Comparison of ENCODE assay signal across 8 cellular contexts in the genomic region with DNA sequence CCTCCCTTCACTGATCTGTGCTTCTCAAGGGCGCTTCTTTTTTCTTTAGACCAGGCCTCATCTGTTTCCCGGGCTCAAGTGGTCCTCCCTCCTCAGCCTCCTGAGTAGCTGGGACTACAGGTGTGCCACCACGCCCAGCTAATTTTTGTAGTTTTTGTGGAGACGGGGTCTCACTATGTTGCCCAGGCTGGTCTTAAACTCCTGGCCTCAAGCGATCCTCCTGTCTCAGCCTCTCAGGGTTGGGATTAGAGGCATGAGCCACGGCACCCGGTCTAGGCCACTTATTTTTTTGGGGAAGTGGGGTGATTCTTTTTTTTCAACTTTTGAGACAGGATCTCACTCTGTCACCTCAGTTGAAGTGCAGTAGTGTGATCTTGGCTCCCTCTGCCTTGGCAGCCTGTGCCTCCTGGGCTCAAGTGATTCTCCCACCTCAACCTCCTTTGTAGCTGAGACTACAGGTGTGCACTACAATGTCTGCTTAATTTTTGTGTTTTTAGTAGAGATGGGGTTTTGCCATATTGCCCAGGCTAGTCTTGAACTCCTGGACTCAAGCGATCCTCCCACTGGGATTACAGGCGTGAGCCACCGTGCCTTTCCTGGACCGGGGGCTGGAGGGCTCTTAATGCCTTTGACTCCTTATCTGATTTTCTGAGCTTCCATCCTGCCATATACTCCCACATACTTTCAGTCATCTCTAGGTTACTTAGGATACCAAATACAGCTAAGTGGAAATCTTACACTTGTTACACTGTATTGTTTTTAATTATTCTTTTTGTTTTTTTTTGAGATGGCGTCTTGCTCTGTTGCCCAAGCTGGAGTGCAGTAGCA. TPM values are rescaled to one million over a fixed set of nuclear protein-coding genes. Genes with fewer than 3 reads are reported as not detected.
DNase-seq lines count a peak whose midpoint lies in the region; TF ChIP-seq lines count a peak whose summit lies in the region.

No MANE protein-coding gene starts in this region.

- CTCF ChIA-PET in CD4-positive, alpha-beta memory T cell (lab: Charles Lee; ENCODE audit: partially characterized antibody), result interaction anchor here (0.5 to 3.6 kb wide), 23 partner anchors 9 to 352 kb away, joined by 3 to 75 read pairs (median 4); no protein-coding TSS in a partner anchor

- no peaks in the 10 kb centered on the region for H3K9me3 ChIP-seq in CD4-positive, alpha-beta memory T cell (ENCODE audit: control insufficient read depth in 1 of 2, low read length in 2 of 2)
- no peaks in the 10 kb centered on the region for H3K9me3 ChIP-seq in OCI-LY1 (ENCODE audit: low read length)
- H3K9me3 ChIP-seq in endodermal cell (ENCODE audit: control insufficient read depth, low read length), result no peaks in the 10 kb centered on the region
- H3K9me3 ChIP-seq in trophoblast cell (ENCODE audit: insufficient read depth, low read depth, low read length), result no peaks in the 10 kb centered on the region

- H3K9ac ChIP-seq in OCI-LY1 (ENCODE audit: low read length) (no peak overlapping the region), endodermal cell (ENCODE audit: extremely low read depth, low read length, poor library complexity, severe bottlenecking) (no peak overlapping the region), trophoblast cell (ENCODE audit: low read length) (no peak overlapping the region)

- no peaks in the 10 kb centered on the region for H3K36me3 ChIP-seq in CD4-positive, alpha-beta memory T cell (ENCODE audit: insufficient read depth, low read length)
- H3K36me3 ChIP-seq in OCI-LY1 (ENCODE audit: insufficient read depth, low read length) (no peaks in the 10 kb centered on the region), endodermal cell (ENCODE audit: control insufficient read depth, insufficient read depth, low read length) (no peaks in the 10 kb centered on the region), trophoblast cell (ENCODE audit: control insufficient read depth in 1 of 2, insufficient read depth in 2 of 2, low read length in 2 of 2) (peaks cover 8 to 10% of the 10 kb centered on the region in 2 experiments)

- 92 to 95% methylated on average over 10 to 12 of the region's 12 CpGs for WGBS in endodermal cell (ENCODE audit: insufficient coverage in 1 of 2, insufficient read length in 1 of 2), 2 experiments
- no CpG with 5 or more reads among the region's 12 CpGs for WGBS in trophoblast cell (ENCODE audit: extremely low coverage, insufficient coverage, insufficient read length)

- H3K4me1 Mint-ChIP-seq in CD4-positive, alpha-beta memory T cell, result peaks cover 6 to 16% (median 13%) of the 10 kb centered on the region in 4 donors
- peaks cover 2% of the 10 kb centered on the region for H3K4me1 Mint-ChIP-seq in endodermal cell

- peak overlapping the region; percentile 84 for H4K8ac ChIP-seq in trophoblast cell (ENCODE audit: low read depth, low read length)

- no peak overlapping the region for H3K23ac ChIP-seq in trophoblast cell (ENCODE audit: low read length)

- peak overlapping the region; percentile 47; the same call in 1 of the 2 replicates for H3K4me2 ChIP-seq in OCI-LY1 (ENCODE audit: low read length)
- H3K4me2 ChIP-seq in trophoblast cell (ENCODE audit: low read length), result peak overlapping the region; percentile 80

- H2BK5ac ChIP-seq in trophoblast cell (ENCODE audit: low read depth, low read length, poor library complexity), result no peak overlapping the region

- intact Hi-C loops in CD4-positive, alpha-beta memory T cell (cut with micrococcal nuclease), result loop anchor here (5.0 kb wide), 2 partner anchors 49 to 51 kb away; partner anchors contain the start of gene ATP13A2

- no peak overlapping the region for H3K18ac ChIP-seq in trophoblast cell (ENCODE audit: low read length)

- peak overlapping the region in 1 of 2 donors; percentile 62 for H3K4me3 ChIP-seq in CD4-positive, alpha-beta memory T cell (ENCODE audit: low read length in 2 of 2)
- peak overlapping the region; percentile 40 for H3K4me3 ChIP-seq in OCI-LY1 (ENCODE audit: low read depth, low read length, poor library complexity, severe bottlenecking)
- H3K4me3 ChIP-seq in endodermal cell (ENCODE audit: low read length), result peak overlapping the region; percentile 71
- H3K4me3 ChIP-seq in trophoblast cell (ENCODE audit: low read depth, low read length), result no peak overlapping the region

- peak overlapping the region in 6 of 7 donors; percentile 42 to 77 (median 54) for H3K27ac Mint-ChIP-seq in CD4-positive, alpha-beta memory T cell
- no peak overlapping the region for H3K27ac Mint-ChIP-seq in endodermal cell

- peaks cover 0 to 2% (median 0%) of the 10 kb centered on the region in 8 donors for H3K9me3 Mint-ChIP-seq in CD4-positive, alpha-beta memory T cell
- H3K9me3 Mint-ChIP-seq in endodermal cell, result no peaks in the 10 kb centered on the region

- no peak for DNase-seq in CD4-positive, alpha-beta memory T cell
- DNase-seq in endodermal cell (no peak), trophoblast cell (no peak), SK-N-DZ (ENCODE audit: low spot score) (no peak), cerebellar cortex (ENCODE audit: low spot score) (no peak), NOMO-1 treated with DMSO at 0.1 percent for 48 hours (lab: John Stamatoyannopoulos, UW; ENCODE audit: unreplicated experiment) (no peak)
- DNase-seq in stimulated activated CD4-positive, alpha-beta T cell treated with anti-CD3 and anti-CD28 coated beads, Interleukin-4, amount 100 ng/mL, for 24 hours, result no peak

- no peaks in the 10 kb centered on the region for H4K20me1 ChIP-seq in OCI-LY1 (ENCODE audit: insufficient read depth, low read length)

- H2BK12ac ChIP-seq in trophoblast cell (ENCODE audit: low read length), result no peak overlapping the region

- peaks cover 3% of the 10 kb centered on the region for H3K79me1 ChIP-seq in trophoblast cell (ENCODE audit: low read length)

- no peak overlapping the region for H3K14ac ChIP-seq in trophoblast cell (ENCODE audit: low read length)

- H3K4me1 ChIP-seq in CD4-positive, alpha-beta memory T cell (ENCODE audit: insufficient read depth, low read length), result peaks cover 13% of the 10 kb centered on the region
- no peaks in the 10 kb centered on the region for H3K4me1 ChIP-seq in OCI-LY1 (ENCODE audit: insufficient read depth, low read length, severe bottlenecking)
- no peaks in the 10 kb centered on the region for H3K4me1 ChIP-seq in endodermal cell (ENCODE audit: control insufficient read depth, insufficient read depth, low read length)
- no peaks in the 10 kb centered on the region for H3K4me1 ChIP-seq in trophoblast cell (ENCODE audit: control insufficient read depth in 1 of 2, insufficient read depth in 2 of 2, low read length in 2 of 2)

- H4K91ac ChIP-seq in trophoblast cell (ENCODE audit: low read depth, low read length), result peak overlapping the region; percentile 50

- H2BK120ac ChIP-seq in trophoblast cell (ENCODE audit: insufficient read depth, low read length, poor library complexity), result no peak overlapping the region

- H4K12ac ChIP-seq in trophoblast cell (ENCODE audit: low read depth, low read length), result no peak overlapping the region

- no peaks in the 10 kb centered on the region for H3F3A ChIP-seq in OCI-LY1 (ENCODE audit: insufficient read depth, low read length)

- no peaks in the 10 kb centered on the region for H3K27me3 ChIP-seq in CD4-positive, alpha-beta memory T cell (ENCODE audit: insufficient read depth, low read length)
- 0 out of 2 replicates have a peak, but pooled peaks cover 3% of the 10 kb centered on the region for H3K27me3 ChIP-seq in OCI-LY1 (ENCODE audit: insufficient read depth, low read length)
- no peaks in the 10 kb centered on the region for H3K27me3 ChIP-seq in endodermal cell (ENCODE audit: control insufficient read depth, insufficient read depth, low read length, poor library complexity, severe bottlenecking)
- H3K27me3 ChIP-seq in trophoblast cell (ENCODE audit: insufficient read depth, low read length), result no peaks in the 10 kb centered on the region

- H2AK5ac ChIP-seq in trophoblast cell (ENCODE audit: low read length), result no peak overlapping the region

- H3K27ac ChIP-seq in CD4-positive, alpha-beta memory T cell (ENCODE audit: low read depth, low read length), result peak overlapping the region; percentile 37
- H3K27ac ChIP-seq in OCI-LY1 (ENCODE audit: low read depth, low read length, poor library complexity, severe bottlenecking), result no peak overlapping the region
- H3K27ac ChIP-seq in endodermal cell (ENCODE audit: low read depth, low read length), result no peak overlapping the region
- H3K27ac ChIP-seq in trophoblast cell (ENCODE audit: low read depth, low read length), result no peak overlapping the region

- peaks cover 6 to 17% of the 10 kb centered on the region in 2 donors for H3K36me3 Mint-ChIP-seq in CD4-positive, alpha-beta memory T cell
- peaks cover 31% of the 10 kb centered on the region for H3K36me3 Mint-ChIP-seq in endodermal cell (ENCODE audit: low read depth)

- POLR2A ChIA-PET in CD4-positive, alpha-beta memory T cell (lab: Charles Lee; ENCODE audit: partially characterized antibody), result interaction anchor here (1.3 to 1.9 kb wide), 3 partner anchors 10 to 83 kb away, joined by 3 to 13 read pairs (median 8); no protein-coding TSS in a partner anchor

- H2AFZ ChIP-seq in OCI-LY1 (ENCODE audit: low read length) (no peak overlapping the region), trophoblast cell (ENCODE audit: insufficient read depth, low read length, poor library complexity) (peak overlapping the region; percentile 68)

- H3K9me2 ChIP-seq in OCI-LY1 (ENCODE audit: low read depth, low read length), result no peaks in the 10 kb centered on the region

- no peaks in the 10 kb centered on the region for H3K27me3 Mint-ChIP-seq in CD4-positive, alpha-beta memory T cell
- no peaks in the 10 kb centered on the region for H3K27me3 Mint-ChIP-seq in endodermal cell (ENCODE audit: insufficient read depth)

- TF ChIP-seq CTCF in OCI-LY1 (IDR thresholded peaks at IDR 0.05; ENCODE audit: low read length), result no peak
- TF ChIP-seq CTCF in endodermal cell (conservative IDR thresholded peaks at IDR 0.05), result no peak

- no peaks in the 10 kb centered on the region for H3K79me2 ChIP-seq in OCI-LY1 (ENCODE audit: insufficient read depth, low read length)
- no peaks in the 10 kb centered on the region for H3K79me2 ChIP-seq in trophoblast cell (ENCODE audit: control insufficient read depth, insufficient read depth, low read length, poor library complexity)

- no peak overlapping the region for H3K4ac ChIP-seq in trophoblast cell (ENCODE audit: low read depth, low read length)

- peak overlapping the region; percentile 73 to 84 (median 77) for H3K4me3 Mint-ChIP-seq in CD4-positive, alpha-beta memory T cell
- peak overlapping the region; percentile 35 for H3K4me3 Mint-ChIP-seq in endodermal cell

RNA-seq across cellular contexts. Expression of gene MFAP2, which starts 18.9 kb away (rescaled TPM):
- total RNA-seq in CD4-positive, alpha-beta memory T cell, result not detected
- not detected for polyA plus RNA-seq in CD4-positive, alpha-beta memory T cell
- total RNA-seq in endodermal cell, result 100 to 1,000 TPM; 120 to 170 TPM
- 187 TPM for polyA plus RNA-seq in endodermal cell (2013, experiment 1 of 2)
- polyA plus RNA-seq in endodermal cell (2013, experiment 2 of 2), result 180 TPM
- polyA plus RNA-seq in trophoblast cell (2013), result 174 and 178 TPM in 2 replicates
- polyA plus RNA-seq in SK-N-DZ (2014; cell fraction: cytosol; rRNA removed), result 29.0 and 36.0 TPM in 2 replicates
- polyA plus RNA-seq in SK-N-DZ (2014; cell fraction: nucleus; rRNA removed), result 59.3 and 60.8 TPM in 2 replicates

RNA-seq across cellular contexts. Expression of gene CROCC, which starts 39.8 kb away (rescaled TPM):
- total RNA-seq in CD4-positive, alpha-beta memory T cell, result 10 to 100 TPM; 84.9 to 91.7 TPM
- polyA plus RNA-seq in CD4-positive, alpha-beta memory T cell, result 1 to 10 TPM in 1 of 2 donors, under 1 TPM in 1; 0.77 to 8.4 TPM
- total RNA-seq in endodermal cell, result 10 to 100 TPM; 58.4 to 61.8 TPM
- polyA plus RNA-seq in endodermal cell (2013, experiment 1 of 2), result 38.9 TPM
- 33.9 TPM for polyA plus RNA-seq in endodermal cell (2013, experiment 2 of 2)
- 6.2 TPM in 2 replicates for polyA plus RNA-seq in trophoblast cell (2013)
- 10.2 and 14.2 TPM in 2 replicates for polyA plus RNA-seq in SK-N-DZ (2014; cell fraction: cytosol; rRNA removed)
- 85.4 and 91.9 TPM in 2 replicates for polyA plus RNA-seq in SK-N-DZ (2014; cell fraction: nucleus; rRNA removed)

RNA-seq across cellular contexts. Expression of gene ATP13A2, which starts 50.2 kb away (rescaled TPM):
- 10 to 100 TPM; 54.6 to 56.5 TPM for total RNA-seq in CD4-positive, alpha-beta memory T cell
- polyA plus RNA-seq in CD4-positive, alpha-beta memory T cell, result 10 to 100 TPM; 24.6 to 60.4 TPM
- total RNA-seq in endodermal cell, result 10 to 100 TPM; 69.4 to 82.6 TPM
- 46.1 TPM for polyA plus RNA-seq in endodermal cell (2013, experiment 1 of 2)
- 39.7 TPM for polyA plus RNA-seq in endodermal cell (2013, experiment 2 of 2)
- 47.8 and 48.3 TPM in 2 replicates for polyA plus RNA-seq in trophoblast cell (2013)
- polyA plus RNA-seq in SK-N-DZ (2014; cell fraction: cytosol; rRNA removed), result 17.9 and 22.6 TPM in 2 replicates
- polyA plus RNA-seq in SK-N-DZ (2014; cell fraction: nucleus; rRNA removed), result 18.5 and 23.5 TPM in 2 replicates

Comparison
In these comparisons a context has a peak if more than half of its experiments do, and no peak if none do; other contexts are left out.
1. RNA of gene MFAP2, which starts 18.9 kb away (total RNA-seq): 120 to 170 TPM in endodermal cell; not detected in CD4-positive, alpha-beta memory T cell; every median in the first group is over 100 times any median in the second.